18 cellular contexts compared by ENCODE assay signal in genomic region chr2:26520065-26520464, GRCh38. TPM values are rescaled to one million over a fixed set of nuclear protein-coding genes. Genes with fewer than 3 reads are reported as not detected.
DNase-seq lines count a peak whose midpoint lies in the region; ATAC-seq, FAIRE-seq and TF ChIP-seq lines count a peak whose summit lies in the region.
"Had no signal": no experiment of that assay in that cellular context is flagged by ENCODE, and none has a peak within 500 bp of the region (broad histone marks: within the 10 kb centered on the region; RNA-seq: fewer than 3 reads in every experiment).

No MANE protein-coding gene starts in this region.

- POLR2A ChIA-PET in CD4-positive, alpha-beta T cell (lab: Charles Lee), result no interaction called here

- H3K4me3 ChIP-seq in DND-41 (ENCODE audit: low read depth in 1 of 2, low read length in 2 of 2) (no peak overlapping the region), bronchial epithelial cell (ENCODE audit: low read depth, low read length) (no peak overlapping the region), osteoblast (ENCODE audit: insufficient read depth, low read length) (no peak overlapping the region)
- H3K4me3 ChIP-seq: Peyer's patch, SJCRH30 had no signal

- no peak for ATAC-seq in CD4-positive, alpha-beta T cell (ENCODE audit: poor library complexity)
- peak; percentile 12; the same call in 2 of the 3 replicates for ATAC-seq in DND-41 (ENCODE audit: insufficient read depth, low read depth)

- H3K9ac ChIP-seq in DND-41 (ENCODE audit: low read depth, low read length), result no peak overlapping the region

- H3K9me3 ChIP-seq in CD4-positive, alpha-beta T cell (ENCODE audit: control insufficient read depth, low read length), result no peaks in the 10 kb centered on the region
- no peaks in the 10 kb centered on the region for H3K9me3 ChIP-seq in DND-41 (ENCODE audit: insufficient read depth, low read length, severe bottlenecking)
- H3K9me3 ChIP-seq in osteoblast (ENCODE audit: low read depth, low read length), result no peaks in the 10 kb centered on the region
- H3K9me3 ChIP-seq: Peyer's patch, SJCRH30 had no signal

- no peak for TF ChIP-seq CTCF in CD4-positive, alpha-beta T cell (IDR thresholded peaks at IDR 0.05)
- TF ChIP-seq CTCF in DND-41 (IDR thresholded peaks at IDR 0.05; ENCODE audit: borderline replicate concordance, extremely low read depth, low read length, poor library complexity, severe bottlenecking), result no peak
- no peak for TF ChIP-seq CTCF in bronchial epithelial cell (IDR thresholded peaks at IDR 0.05; ENCODE audit: insufficient read depth, low read length, severe bottlenecking)
- TF ChIP-seq CTCF in osteoblast (IDR thresholded peaks at IDR 0.05; ENCODE audit: extremely low read depth, low read depth, low read length), result no peak

- intact Hi-C loops in CD4-positive, alpha-beta T cell (cut with DNase I, micrococcal nuclease), result no loop called here

- H3K4me1 ChIP-seq in DND-41 (ENCODE audit: insufficient read depth, low read length) (peaks cover 16% of the 10 kb centered on the region), osteoblast (ENCODE audit: insufficient read depth, low read length) (no peaks in the 10 kb centered on the region)
- H3K4me1 ChIP-seq: Peyer's patch, SJCRH30 had no signal

- no peaks in the 10 kb centered on the region for H3K27me3 Mint-ChIP-seq in CD4-positive, alpha-beta T cell

- no peaks in the 10 kb centered on the region for H3K36me3 Mint-ChIP-seq in CD4-positive, alpha-beta T cell (ENCODE audit: low read depth)

- H3K36me3 ChIP-seq in DND-41 (ENCODE audit: insufficient read depth, low read length) (no peaks in the 10 kb centered on the region), bronchial epithelial cell (ENCODE audit: control insufficient read depth, insufficient read depth, low read length) (no peaks in the 10 kb centered on the region), osteoblast (ENCODE audit: insufficient read depth, low read length) (no peaks in the 10 kb centered on the region)
- H3K36me3 ChIP-seq: Peyer's patch, SJCRH30 had no signal

- no peak overlapping the region for H3K4me2 ChIP-seq in DND-41 (ENCODE audit: insufficient read depth, low read length)
- no peak overlapping the region for H3K4me2 ChIP-seq in osteoblast (ENCODE audit: insufficient read depth, low read length)

- H3K27ac Mint-ChIP-seq in CD4-positive, alpha-beta T cell, result peak overlapping the region; percentile 65
- H3K27ac Mint-ChIP-seq: HFFc6 had no signal

- peaks cover 22% of the 10 kb centered on the region for H3K4me1 Mint-ChIP-seq in CD4-positive, alpha-beta T cell (ENCODE audit: low read depth)

- DNase-seq in CD4-positive, alpha-beta T cell, result no peak
- no peak for DNase-seq in DND-41
- no peak for DNase-seq in bronchial epithelial cell (ENCODE audit: low read depth)
- peak; percentile 74 for DNase-seq in osteoblast (ENCODE audit: insufficient read length, low spot score, missing footprints)
- DNase-seq in NCI-H187 (lab: John Stamatoyannopoulos, UW), result no peak
- no peak for DNase-seq in activated naive CD4-positive, alpha-beta T cell (lab: John Stamatoyannopoulos, UW)
- DNase-seq in NK-92 treated with Interleukin-12 subunit alpha and Interleukin-12 subunit beta, amount 100 ng/mL, for 24 hours (lab: John Stamatoyannopoulos, UW), result no peak
- DNase-seq: GF-D8, H7, HFFc6, NCI-H1092, NCI-H1436, NCI-H1930, NCI-H226, NCI-H510A treated with DMSO at 0.1 percent for 48 hours, NCI-H774, Peyer's patch, SJCRH30 had no signal

- H3K27me3 ChIP-seq in CD4-positive, alpha-beta T cell (ENCODE audit: control insufficient read depth, insufficient read depth, low read length), result no peaks in the 10 kb centered on the region
- no peaks in the 10 kb centered on the region for H3K27me3 ChIP-seq in DND-41 (ENCODE audit: insufficient read depth, low read length, poor library complexity)
- peaks cover 12% of the 10 kb centered on the region for H3K27me3 ChIP-seq in bronchial epithelial cell (ENCODE audit: control insufficient read depth, insufficient read depth, low read length)
- peaks cover 28% of the 10 kb centered on the region for H3K27me3 ChIP-seq in osteoblast (ENCODE audit: insufficient read depth, low read length)
- H3K27me3 ChIP-seq: Peyer's patch had no signal

- no peak overlapping the region for H3K4me3 Mint-ChIP-seq in CD4-positive, alpha-beta T cell
- H3K4me3 Mint-ChIP-seq: HFFc6 had no signal

- CTCF ChIA-PET in CD4-positive, alpha-beta T cell (lab: Charles Lee), result no interaction called here

- FAIRE-seq in bronchial epithelial cell (lab: Jason Lieb, UNC), result peak; percentile 40

- no peak overlapping the region for H3K27ac ChIP-seq in CD4-positive, alpha-beta T cell (ENCODE audit: low read depth, low read length)
- H3K27ac ChIP-seq in DND-41 (ENCODE audit: low read length), result no peak overlapping the region
- H3K27ac ChIP-seq in osteoblast (ENCODE audit: low read depth, low read length), result no peak overlapping the region
- H3K27ac ChIP-seq: Peyer's patch, SJCRH30 had no signal

- H2AFZ ChIP-seq in DND-41 (ENCODE audit: low read depth, low read length) (no peak overlapping the region), osteoblast (ENCODE audit: low read length) (no peak overlapping the region)

- no peaks in the 10 kb centered on the region for H3K9me3 Mint-ChIP-seq in CD4-positive, alpha-beta T cell
- H3K9me3 Mint-ChIP-seq: HFFc6 had no signal

- H4K20me1 ChIP-seq in DND-41 (ENCODE audit: insufficient read depth, low read length), result no peaks in the 10 kb centered on the region; the same call in 1 of the 2 replicates
- H4K20me1 ChIP-seq in osteoblast (ENCODE audit: insufficient read depth, low read length), result no peaks in the 10 kb centered on the region

- no peaks in the 10 kb centered on the region for H3K79me2 ChIP-seq in DND-41 (ENCODE audit: insufficient read depth, low read length)
- H3K79me2 ChIP-seq in osteoblast (ENCODE audit: insufficient read depth, low read length), result no peaks in the 10 kb centered on the region

RNA-seq across cellular contexts. Expression of gene OTOF, which starts 42.1 kb away (rescaled TPM):
- total RNA-seq in CD4-positive, alpha-beta T cell, result under 1 TPM; 0.71 to 0.75 TPM
- total RNA-seq in bronchial epithelial cell, result not detected in 2 replicates
- not detected in 2 replicates for total RNA-seq in osteoblast
